ENCODE assay signal across 12 cellular contexts in the genomic region with DNA sequence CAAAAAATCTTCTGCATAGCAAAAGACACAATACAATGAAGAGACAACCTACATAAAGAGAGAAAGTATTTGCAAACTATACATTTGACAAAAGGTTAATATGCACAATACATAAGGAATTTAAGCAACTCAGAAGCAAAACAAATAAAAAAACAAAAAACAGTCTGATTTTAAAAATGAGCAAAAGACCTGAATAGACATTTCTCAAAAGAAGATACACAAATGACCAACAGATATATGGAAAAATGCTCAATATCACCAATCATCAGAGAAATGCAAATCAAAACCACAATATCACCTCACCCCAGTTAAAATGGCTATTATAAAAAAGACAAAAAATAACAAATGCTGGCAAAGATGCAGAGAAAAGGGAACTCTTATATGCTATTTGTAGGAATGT. TPM values are rescaled to one million over a fixed set of nuclear protein-coding genes. Genes with fewer than 3 reads are reported as not detected.
"Had no signal": no experiment of that assay in that cellular context is flagged by ENCODE, and none has a peak within 500 bp of the region (broad histone marks: within the 10 kb centered on the region; RNA-seq: fewer than 3 reads in every experiment).

No MANE protein-coding gene starts in this region.

- H3K9ac ChIP-seq: GM23248 had no signal

- H3K4me2 ChIP-seq: GM23338 had no signal

- H2AFZ ChIP-seq: GM23248, GM23338 had no signal

- H3K9me3 ChIP-seq: HAP-1 had no signal

- DNase-seq: GM23248, GOT3, H7, H9, HCEC 1CT, HFFc6 had no signal

- FAIRE-seq: H1, H54 had no signal

- H3K36me3 ChIP-seq: HAP-1 had no signal

- H3K4me1 ChIP-seq: HAP-1 had no signal

- H3K4me3 ChIP-seq: GM23248, GM23338, HAP-1 had no signal

- H3K27ac ChIP-seq: GM23248 had no signal

- ATAC-seq: GM23338, HCT116 had no signal

RNA-seq across cellular contexts. Expression of a gene that starts 32.7 kb away (rescaled TPM):
- total RNA-seq: GM23248, H1, H4, H7, H9, HFFc6 had no signal
- polyA plus RNA-seq: GM23248, GM23338, H1 had no signal

RNA-seq across cellular contexts. Expression of a gene that starts 38.2 kb away (rescaled TPM):
- total RNA-seq: HFFc6 had no signal
